In the genomic region with DNA sequence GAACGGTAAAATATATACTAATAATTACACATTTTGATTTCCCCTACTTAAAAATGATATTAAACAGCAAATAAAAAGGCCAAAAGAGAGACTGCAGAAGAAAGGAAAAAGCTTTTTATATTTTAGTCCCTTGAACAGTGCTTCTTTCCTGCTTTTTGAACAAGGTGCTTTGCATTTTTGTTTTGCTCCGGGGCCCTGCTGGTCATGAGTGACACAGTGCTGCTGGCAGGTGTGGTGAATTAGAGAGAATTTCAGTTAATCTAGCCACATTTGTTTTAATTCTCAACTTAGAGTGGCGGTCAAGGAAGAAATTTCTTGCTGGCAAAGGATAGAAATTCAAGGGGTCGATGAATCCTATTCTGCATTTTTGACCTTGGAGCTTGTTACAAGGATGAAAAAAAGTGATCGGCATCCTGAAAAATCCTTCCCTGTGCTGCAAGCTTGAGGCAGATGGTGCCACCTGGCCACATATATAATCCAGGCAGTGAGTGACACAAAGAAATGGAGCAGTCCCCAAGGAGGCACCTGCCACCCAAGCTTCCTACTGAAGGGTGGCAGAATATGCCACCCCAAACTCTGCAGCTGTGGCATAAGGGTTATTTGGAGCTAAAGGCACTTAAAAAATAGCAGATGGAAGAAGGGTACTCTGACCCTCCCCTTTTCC, we compare ENCODE assay signal across 1 cellular context.
TF ChIP-seq lines count a peak whose summit lies in the region.

No MANE protein-coding gene starts in this region.

TF ChIP-seq in GM23338, 12 proteins besides CTCF, POLR2A, EP300 and RAD21 (continued from another document):
- TF ChIP-seq ZNF462 (CRISPR knock-in tag; IDR thresholded peaks at IDR 0.05): no peak
